Comparison of ENCODE assay signal across 8 cellular contexts in genomic region chr14:76863724-76864407, GRCh38. TPM values are rescaled to one million over a fixed set of nuclear protein-coding genes. Genes with fewer than 3 reads are reported as not detected.
DNase-seq lines count a peak whose midpoint lies in the region; ATAC-seq and TF ChIP-seq lines count a peak whose summit lies in the region.

No MANE protein-coding gene starts in this region.

- H3K36me3 ChIP-seq in hepatocyte (replicated peaks; ENCODE audit: insufficient read depth, low read depth) = no peaks in the 10 kb centered on the region

- WGBS in hepatocyte (ENCODE audit: low lambda C conversion rate, missing lambda C conversion rate) = 52% methylated on average over 15 of the region's 15 CpGs

- H3K9me3 ChIP-seq in hepatocyte (ENCODE audit: low read depth) = no peaks in the 10 kb centered on the region

- peaks cover 39% of the 10 kb centered on the region for H3K4me1 Mint-ChIP-seq in neural crest cell

- no peaks in the 10 kb centered on the region for H3K27me3 Mint-ChIP-seq in neural crest cell (ENCODE audit: low read depth)

- no peaks in the 10 kb centered on the region for H3K4me1 ChIP-seq in hepatocyte (ENCODE audit: insufficient read depth)

- no peaks in the 10 kb centered on the region for H4K20me1 ChIP-seq in hepatocyte (ENCODE audit: insufficient read depth, poor library complexity, severe bottlenecking)

- no peak for ATAC-seq in GM21381 (IDR thresholded peaks at IDR 0.05; ENCODE audit: unreplicated experiment)
- ATAC-seq in HG02938 (IDR thresholded peaks at IDR 0.05; ENCODE audit: unreplicated experiment) = no peak
- no peak for ATAC-seq in HG03095 (IDR thresholded peaks at IDR 0.05; ENCODE audit: unreplicated experiment)

- no peak for TF ChIP-seq CTCF in neural crest cell (conservative IDR thresholded peaks at IDR 0.05)
- no peak for TF ChIP-seq CTCF in hepatocyte (IDR thresholded peaks at IDR 0.05; ENCODE audit: poor library complexity)

- no peaks in the 10 kb centered on the region for H3K79me2 ChIP-seq in hepatocyte

- H3K9me3 Mint-ChIP-seq in neural crest cell = no peaks in the 10 kb centered on the region

- H3K27me3 ChIP-seq in hepatocyte = no peaks in the 10 kb centered on the region

- no peaks in the 10 kb centered on the region for H3K36me3 Mint-ChIP-seq in neural crest cell (ENCODE audit: low read depth)

- no peak overlapping the region for H3K4me2 ChIP-seq in hepatocyte

- no peak overlapping the region for H2AFZ ChIP-seq in hepatocyte

- H3K4me3 Mint-ChIP-seq in neural crest cell = peak overlapping the region; percentile 70

- H3K27ac Mint-ChIP-seq in neural crest cell (ENCODE audit: unreplicated experiment) = peak overlapping the region; percentile 94

- peak overlapping the region; percentile 47 for H3K27ac ChIP-seq in cingulate gyrus (ENCODE audit: low read depth, low read length)
- no peak overlapping the region for H3K27ac ChIP-seq in hepatocyte

- H3K4me3 ChIP-seq in hepatocyte = no peak overlapping the region

- DNase-seq in DMS79 treated with DMSO at 0.1 percent for 48 hours (lab: John Stamatoyannopoulos, UW) = peak; percentile 98
- DNase-seq in NCI-H146 (lab: John Stamatoyannopoulos, UW) = peak; percentile 82
- peak; percentile 37 for DNase-seq in neural crest cell (ENCODE audit: low read depth, low spot score)
- no peak for DNase-seq in hepatocyte (ENCODE audit: low spot score)

- H3K9me2 ChIP-seq in hepatocyte (replicated peaks; ENCODE audit: insufficient read depth) = no peaks in the 10 kb centered on the region

RNA-seq across cellular contexts. Expression of gene LRRC74A, which starts 37.7 kb away (rescaled TPM):
- not detected in 2 replicates for total RNA-seq in neural crest cell
- total RNA-seq in hepatocyte = not detected in 2 replicates
- not detected in 2 replicates for polyA plus RNA-seq in hepatocyte

RNA-seq across cellular contexts. Expression of gene ANGEL1, which starts 51.2 kb away (rescaled TPM):
- 37.2 and 38.8 TPM in 2 replicates for total RNA-seq in neural crest cell
- total RNA-seq in hepatocyte = 15.3 and 18.7 TPM in 2 replicates
- polyA plus RNA-seq in hepatocyte = 11.0 and 15.8 TPM in 2 replicates
